In genomic region chr1:204172404-204173049, GRCh38 we compare ENCODE assay signal across 16 cellular contexts. TPM values are rescaled to one million over a fixed set of nuclear protein-coding genes. Genes with fewer than 3 reads are reported as not detected.
A peak's percentile ranks its signal among the peaks of the same experiment; 100 is the strongest.
DNase-seq lines count a peak whose midpoint lies in the region; ATAC-seq, FAIRE-seq and TF ChIP-seq lines count a peak whose summit lies in the region.
"Had no signal": no experiment of that assay in that cellular context is flagged by ENCODE, and none has a peak within 500 bp of the region (broad histone marks: within the 10 kb centered on the region; RNA-seq: fewer than 3 reads in every experiment).

No MANE protein-coding gene starts in this region.

- no peak for FAIRE-seq in keratinocyte (lab: Jason Lieb, UNC)
- no peak for FAIRE-seq in pancreas (lab: Jason Lieb, UNC)
- FAIRE-seq: GM19239 had no signal

- no peaks in the 10 kb centered on the region for H3K27me3 Mint-ChIP-seq in HFFc6 (ENCODE audit: insufficient read depth)
- no peaks in the 10 kb centered on the region for H3K27me3 Mint-ChIP-seq in stimulated activated naive CD8-positive, alpha-beta T cell treated with anti-CD3 and anti-CD28 coated beads, Interleukin-15, amount 100 ng/mL, for 72 hours
- H3K27me3 Mint-ChIP-seq in activated T-helper 1 cell treated with anti-CD3 and anti-CD28 coated beads, Interleukin-12 subunit alpha, Interleukin-12 subunit beta, Interleukin-2, Interleukin-4 antibody, amounts not matched to agents 30 ng/mL and 10 ng/mL and 1 ng/mL, durations not matched to agents 14 hours and 24 hours and 36 hours (ENCODE audit: insufficient read depth): no peaks in the 10 kb centered on the region

- H3K27ac Mint-ChIP-seq in HFFc6: peak overlapping the region; percentile 83
- H3K27ac Mint-ChIP-seq in stimulated activated naive CD8-positive, alpha-beta T cell treated with anti-CD3 and anti-CD28 coated beads, Interleukin-15, amount 100 ng/mL, for 72 hours: no peak overlapping the region
- H3K27ac Mint-ChIP-seq in activated T-helper 1 cell treated with anti-CD3 and anti-CD28 coated beads, Interleukin-12 subunit alpha, Interleukin-12 subunit beta, Interleukin-2, Interleukin-4 antibody, amounts not matched to agents 30 ng/mL and 10 ng/mL and 1 ng/mL, durations not matched to agents 14 hours and 24 hours and 36 hours: no peak overlapping the region

- BruUV-seq in PC-9 (replicated peaks; lab: Mats Ljungman, UMichigan): no TSS peak

- H3K27ac ChIP-seq in PC-9 (peak overlapping the region; percentile 88), keratinocyte (ENCODE audit: control insufficient read depth, insufficient read depth, low read length) (peak overlapping the region; percentile 10), pancreas (no peak overlapping the region)

- H3K9me1 ChIP-seq in keratinocyte (ENCODE audit: control insufficient read depth, extremely low read depth, insufficient read depth, low read length): no peaks in the 10 kb centered on the region

- peaks cover 17% of the 10 kb centered on the region for H3K9me3 Mint-ChIP-seq in HFFc6
- peaks cover 33 to 50% of the 10 kb centered on the region in 2 donors for H3K9me3 Mint-ChIP-seq in stimulated activated naive CD8-positive, alpha-beta T cell treated with anti-CD3 and anti-CD28 coated beads, Interleukin-15, amount 100 ng/mL, for 72 hours
- H3K9me3 Mint-ChIP-seq in activated T-helper 1 cell treated with anti-CD3 and anti-CD28 coated beads, Interleukin-12 subunit alpha, Interleukin-12 subunit beta, Interleukin-2, Interleukin-4 antibody, amounts not matched to agents 30 ng/mL and 10 ng/mL and 1 ng/mL, durations not matched to agents 14 hours and 24 hours and 36 hours: peaks cover 49% of the 10 kb centered on the region

- CTCF ChIA-PET in PC-9 (lab: Charles Lee): interaction anchor here (0.9 to 1.6 kb wide), 2 partner anchors 18 to 26 kb away, joined by 3 to 5 read pairs; no protein-coding TSS in a partner anchor

- H3K4me2 ChIP-seq in PC-9 (peak overlapping the region; percentile 37), keratinocyte (ENCODE audit: control insufficient read depth, extremely low read depth, insufficient read depth, low read depth, low read length) (no peak overlapping the region)

- peaks cover 34% of the 10 kb centered on the region for H3K79me2 ChIP-seq in PC-9 (ENCODE audit: low read depth)
- no peaks in the 10 kb centered on the region for H3K79me2 ChIP-seq in keratinocyte (ENCODE audit: control insufficient read depth, insufficient read depth, low read length)

- H3K36me3 ChIP-seq in PC-9 (ENCODE audit: low read depth) (peaks cover 10% of the 10 kb centered on the region; the same call in 1 of the 2 replicates), keratinocyte (ENCODE audit: control insufficient read depth in 2 of 2, extremely low read depth in 1 of 2, insufficient read depth in 2 of 2, low read length in 2 of 2) (no peaks in the 10 kb centered on the region), pancreas (no peaks in the 10 kb centered on the region)

- no peak overlapping the region for H3K9ac ChIP-seq in keratinocyte (ENCODE audit: control insufficient read depth, extremely low read depth, insufficient read depth, low read length)

- H3K4me3 Mint-ChIP-seq in HFFc6: no peak overlapping the region
- no peak overlapping the region for H3K4me3 Mint-ChIP-seq in stimulated activated naive CD8-positive, alpha-beta T cell treated with anti-CD3 and anti-CD28 coated beads, Interleukin-15, amount 100 ng/mL, for 72 hours
- no peak overlapping the region for H3K4me3 Mint-ChIP-seq in activated T-helper 1 cell treated with anti-CD3 and anti-CD28 coated beads, Interleukin-12 subunit alpha, Interleukin-12 subunit beta, Interleukin-2, Interleukin-4 antibody, amounts not matched to agents 30 ng/mL and 10 ng/mL and 1 ng/mL, durations not matched to agents 14 hours and 24 hours and 36 hours

- H2AFZ ChIP-seq in PC-9 (peak overlapping the region; percentile 63), keratinocyte (ENCODE audit: control insufficient read depth, low read length) (peak overlapping the region; percentile 25)

- 96 to 97% methylated on average over 2 of the region's 2 CpGs for WGBS in pancreas, 2 donors

- intact Hi-C loops in PC-9 (cut with micrococcal nuclease; ENCODE audit: unreplicated experiment): loop anchor here (2.0 to 5.0 kb wide), 2 partner anchors 18 to 335 kb away; no protein-coding TSS in a partner anchor
- intact Hi-C loops in activated T-helper 1 cell treated with anti-CD3 and anti-CD28 coated beads, Interleukin-12 subunit alpha, Interleukin-12 subunit beta, Interleukin-2, Interleukin-4 antibody, amounts not matched to agents 30 ng/mL and 10 ng/mL and 1 ng/mL, durations not matched to agents 14 hours and 24 hours and 36 hours (cut with micrococcal nuclease): no loop called here
- intact Hi-C loops in pancreas (cut with DNase I): no loop called here

- peaks cover 18% of the 10 kb centered on the region; the same call in 1 of the 2 replicates for H3K36me3 Mint-ChIP-seq in HFFc6 (ENCODE audit: low read depth)
- H3K36me3 Mint-ChIP-seq in activated T-helper 1 cell treated with anti-CD3 and anti-CD28 coated beads, Interleukin-12 subunit alpha, Interleukin-12 subunit beta, Interleukin-2, Interleukin-4 antibody, amounts not matched to agents 30 ng/mL and 10 ng/mL and 1 ng/mL, durations not matched to agents 14 hours and 24 hours and 36 hours (ENCODE audit: low read depth): peaks cover under 1% of the 10 kb centered on the region

- H3K4me3 ChIP-seq in PC-9: no peak overlapping the region
- H3K4me3 ChIP-seq in keratinocyte (ENCODE audit: control insufficient read depth in 2 of 3, extremely low read depth in 1 of 3, insufficient read depth in 2 of 3, low read depth in 1 of 3, low read length in 3 of 3): no peak overlapping the region
- no peak overlapping the region for H3K4me3 ChIP-seq in pancreas

- H3K27me3 ChIP-seq in PC-9 (ENCODE audit: insufficient read depth, low read depth): no peaks in the 10 kb centered on the region
- H3K27me3 ChIP-seq in keratinocyte (ENCODE audit: control insufficient read depth, extremely low read depth, insufficient read depth, low read length): no peaks in the 10 kb centered on the region
- H3K27me3 ChIP-seq in pancreas: no peaks in the 10 kb centered on the region

- no peak for ATAC-seq in stimulated activated naive CD8-positive, alpha-beta T cell treated with anti-CD3 and anti-CD28 coated beads, Interleukin-15, amount 100 ng/mL, for 72 hours
- no peak for ATAC-seq in pancreas

- POLR2A ChIA-PET in PC-9 (lab: Charles Lee; ENCODE audit: unreplicated experiment): interaction anchor here (0.6 kb wide), 3 partner anchors 140 to 302 kb away, joined by 5 to 9 read pairs (median 8); no protein-coding TSS in a partner anchor

- dilution Hi-C loops in keratinocyte (cut with MboI; ENCODE audit: extremely low pct_ligation_motif_present, low sequenced_read_pairs): no loop called here

- TF ChIP-seq CTCF in HFFc6 (IDR thresholded peaks at IDR 0.05): no peak
- TF ChIP-seq CTCF in PC-9 (conservative IDR thresholded peaks at IDR 0.05): no peak
- TF ChIP-seq CTCF in keratinocyte (optimal IDR thresholded peaks at IDR 0.05 in 1 of 3, IDR thresholded peaks at IDR 0.05 in 1 of 3, conservative IDR thresholded peaks at IDR 0.05 in 1 of 3; ENCODE audit: extremely low read depth in 1 of 3, insufficient read depth in 2 of 3, low read length in 3 of 3): no peak
- TF ChIP-seq CTCF in pancreas (IDR thresholded peaks at IDR 0.05): no peak

- H3K4me1 Mint-ChIP-seq in HFFc6 (ENCODE audit: low read depth): peaks cover 32% of the 10 kb centered on the region
- no peaks in the 10 kb centered on the region for H3K4me1 Mint-ChIP-seq in stimulated activated naive CD8-positive, alpha-beta T cell treated with anti-CD3 and anti-CD28 coated beads, Interleukin-15, amount 100 ng/mL, for 72 hours
- no peaks in the 10 kb centered on the region for H3K4me1 Mint-ChIP-seq in activated T-helper 1 cell treated with anti-CD3 and anti-CD28 coated beads, Interleukin-12 subunit alpha, Interleukin-12 subunit beta, Interleukin-2, Interleukin-4 antibody, amounts not matched to agents 30 ng/mL and 10 ng/mL and 1 ng/mL, durations not matched to agents 14 hours and 24 hours and 36 hours (ENCODE audit: low read depth)

- no peaks in the 10 kb centered on the region for H3K9me2 ChIP-seq in PC-9 (ENCODE audit: insufficient read depth)

- peaks cover 22% of the 10 kb centered on the region for H3F3A ChIP-seq in PC-9 (ENCODE audit: insufficient read depth, low read depth)

- H3K4me1 ChIP-seq in PC-9 (replicated peaks; ENCODE audit: insufficient read depth): peaks cover 61% of the 10 kb centered on the region
- H3K4me1 ChIP-seq in keratinocyte (ENCODE audit: control insufficient read depth, extremely low read depth, insufficient read depth, low read length): peaks cover 19% of the 10 kb centered on the region
- peaks cover 0 to 8% (median 0%) of the 10 kb centered on the region in 3 donors for H3K4me1 ChIP-seq in pancreas

- H3K9me3 ChIP-seq in PC-9 (ENCODE audit: insufficient read depth, low read depth) (peaks cover 24% of the 10 kb centered on the region), keratinocyte (ENCODE audit: control insufficient read depth, low read depth, low read length) (peaks cover 6% of the 10 kb centered on the region), pancreas (no peaks in the 10 kb centered on the region)

- H4K20me1 ChIP-seq in PC-9 (ENCODE audit: insufficient read depth) (no peaks in the 10 kb centered on the region), keratinocyte (ENCODE audit: control insufficient read depth, extremely low read depth, insufficient read depth, low read length) (no peaks in the 10 kb centered on the region)

- DNase-seq in HFFc6 (no peak), PC-9 (no peak), keratinocyte (ENCODE audit: low read depth, low spot score) (no peak), pancreas (no peak)
- no peak for DNase-seq in stimulated activated naive CD8-positive, alpha-beta T cell treated with anti-CD3 and anti-CD28 coated beads, Interleukin-15, amount 100 ng/mL, for 72 hours
- DNase-seq in activated T-helper 1 cell treated with anti-CD3 and anti-CD28 coated beads, Interleukin-12 subunit alpha, Interleukin-12 subunit beta, Interleukin-2, Interleukin-4 antibody, amounts not matched to agents 30 ng/mL and 10 ng/mL and 1 ng/mL, durations not matched to agents 14 hours and 24 hours and 36 hours (ENCODE audit: low spot score): no peak
- no peak for DNase-seq in stimulated activated CD4-positive, alpha-beta T cell treated with anti-CD3 and anti-CD28 coated beads, Interleukin-4, amount 100 ng/mL, for 1 hour
- DNase-seq: COR-L47, H7, NCI-H1105, NCI-H1694, NCI-H2107, NCI-H345 had no signal

RNA-seq across cellular contexts. Expression of gene REN, which starts 6.4 kb away (rescaled TPM):
- total RNA-seq in HFFc6 (2021; fragmentation: NEBNext Ultra II Directional; extraction: Animal tissue kit (Norgen Biotek cat#: 25700)): under 1 TPM in 5 of 6 experiments, not detected in 1; 0.17 to 0.39 (median 0.34) TPM
- total RNA-seq in PC-9 (2021) (0.81 TPM in 1 of 2 replicates, not detected in the other), pancreas (not detected)
- polyA plus RNA-seq in keratinocyte (0.05 TPM in 1 of 3 replicates, not detected in the others), pancreas (under 1 TPM in 1 of 2 donors, not detected in 1; 0.28 TPM)
- not detected for polyA plus RNA-seq in keratinocyte (2011; ENCODE audit: low read depth)
- polyA plus RNA-seq in keratinocyte (2011; cell fraction: cytosol; rRNA removed): not detected in 2 replicates
- polyA plus RNA-seq in keratinocyte (2011; cell fraction: nucleus; rRNA removed): not detected in 2 replicates
- 0.10 and 0.23 TPM in 2 replicates for polyA plus RNA-seq in keratinocyte (2012; ENCODE audit: low replicate concordance)
- polyA minus RNA-seq in keratinocyte: not detected in 3 replicates
- not detected for polyA minus RNA-seq in keratinocyte (2011; cell fraction: cytosol; rRNA and poly(A)+ RNA removed)
- polyA minus RNA-seq in keratinocyte (2011; cell fraction: nucleus; rRNA and poly(A)+ RNA removed): not detected in 2 replicates
- not detected in 2 replicates for total RNA-seq in activated T-helper 1 cell treated with anti-CD3 and anti-CD28 coated beads, Interleukin-12 subunit alpha, Interleukin-12 subunit beta, Interleukin-2, Interleukin-4 antibody, amounts not matched to agents 30 ng/mL and 10 ng/mL and 1 ng/mL, durations not matched to agents 14 hours and 24 hours and 36 hours
- total RNA-seq: H7, HT1080, LHCN-M2 had no signal

RNA-seq across cellular contexts. Expression of gene ETNK2, which starts 20.7 kb away (rescaled TPM):
- 1 to 10 TPM; 3.1 to 6.3 (median 3.9) TPM for total RNA-seq in HFFc6 (2021; fragmentation: NEBNext Ultra II Directional; extraction: Animal tissue kit (Norgen Biotek cat#: 25700))
- total RNA-seq in PC-9 (2021): 16.3 and 18.3 TPM in 2 replicates
- polyA plus RNA-seq in keratinocyte: 18.4 to 26.4 TPM (median 20.6 TPM) in 3 replicates
- polyA plus RNA-seq in keratinocyte (2011; ENCODE audit: low read depth): 7.3 TPM
- 19.2 and 20.8 TPM in 2 replicates for polyA plus RNA-seq in keratinocyte (2011; cell fraction: cytosol; rRNA removed)
- polyA plus RNA-seq in keratinocyte (2011; cell fraction: nucleus; rRNA removed): 10.1 and 10.9 TPM in 2 replicates
- 16.4 and 26.8 TPM in 2 replicates for polyA plus RNA-seq in keratinocyte (2012; ENCODE audit: low replicate concordance)
- polyA minus RNA-seq in keratinocyte: 27.4 to 45.1 TPM (median 31.4 TPM) in 3 replicates
- polyA minus RNA-seq in keratinocyte (2011; cell fraction: cytosol; rRNA and poly(A)+ RNA removed): 19.0 TPM
- 5.3 and 7.0 TPM in 2 replicates for polyA minus RNA-seq in keratinocyte (2011; cell fraction: nucleus; rRNA and poly(A)+ RNA removed)
- total RNA-seq in activated T-helper 1 cell treated with anti-CD3 and anti-CD28 coated beads, Interleukin-12 subunit alpha, Interleukin-12 subunit beta, Interleukin-2, Interleukin-4 antibody, amounts not matched to agents 30 ng/mL and 10 ng/mL and 1 ng/mL, durations not matched to agents 14 hours and 24 hours and 36 hours: 0.16 TPM in 1 of 2 replicates, not detected in the other
- total RNA-seq in pancreas: 1 to 10 TPM; 3.8 to 9.5 (median 6.9) TPM
- polyA plus RNA-seq in pancreas: 10 to 100 TPM in 1 of 2 donors, 1 to 10 TPM in 1; 5.4 to 15.5 TPM

RNA-seq across cellular contexts. Expression of gene KISS1, which starts 23.8 kb away (rescaled TPM):
- 1 to 10 TPM; 2.6 to 4.3 (median 3.6) TPM for total RNA-seq in HFFc6 (2021; fragmentation: NEBNext Ultra II Directional; extraction: Animal tissue kit (Norgen Biotek cat#: 25700))
- total RNA-seq in PC-9 (2021): 4.0 and 5.2 TPM in 2 replicates
- not detected in 3 replicates for polyA plus RNA-seq in keratinocyte
- polyA plus RNA-seq in keratinocyte (2011; ENCODE audit: low read depth): not detected
- polyA plus RNA-seq in keratinocyte (2011; cell fraction: cytosol; rRNA removed): not detected in 2 replicates
- not detected in 2 replicates for polyA plus RNA-seq in keratinocyte (2011; cell fraction: nucleus; rRNA removed)
- polyA plus RNA-seq in keratinocyte (2012; ENCODE audit: low replicate concordance): not detected in 2 replicates
- polyA minus RNA-seq in keratinocyte: not detected in 3 replicates
- polyA minus RNA-seq in keratinocyte (2011; cell fraction: cytosol; rRNA and poly(A)+ RNA removed): not detected
- not detected in 2 replicates for polyA minus RNA-seq in keratinocyte (2011; cell fraction: nucleus; rRNA and poly(A)+ RNA removed)
- not detected in 2 replicates for total RNA-seq in activated T-helper 1 cell treated with anti-CD3 and anti-CD28 coated beads, Interleukin-12 subunit alpha, Interleukin-12 subunit beta, Interleukin-2, Interleukin-4 antibody, amounts not matched to agents 30 ng/mL and 10 ng/mL and 1 ng/mL, durations not matched to agents 14 hours and 24 hours and 36 hours
- 1 to 10 TPM in 1 of 6 donors, under 1 TPM in 1, not detected in 4; 0.69 to 2.8 TPM for total RNA-seq in pancreas
- 1 to 10 TPM; 5.1 to 5.2 TPM for polyA plus RNA-seq in pancreas
- total RNA-seq: H7, HT1080, LHCN-M2 had no signal

RNA-seq across cellular contexts. Expression of gene GOLT1A, which starts 41.3 kb away (rescaled TPM):
- not detected for total RNA-seq in HFFc6 (2021; fragmentation: NEBNext Ultra II Directional; extraction: Animal tissue kit (Norgen Biotek cat#: 25700))
- total RNA-seq in PC-9 (2021): 18.7 and 22.8 TPM in 2 replicates
- 0.22 to 0.56 TPM (median 0.46 TPM) in 3 replicates for polyA plus RNA-seq in keratinocyte
- 0.41 TPM for polyA plus RNA-seq in keratinocyte (2011; ENCODE audit: low read depth)
- 0.39 and 1.0 TPM in 2 replicates for polyA plus RNA-seq in keratinocyte (2011; cell fraction: cytosol; rRNA removed)
- 0.17 TPM in 1 of 2 replicates, not detected in the other for polyA plus RNA-seq in keratinocyte (2011; cell fraction: nucleus; rRNA removed)
- polyA plus RNA-seq in keratinocyte (2012; ENCODE audit: low replicate concordance): 0.80 and 1.1 TPM in 2 replicates
- not detected in 3 replicates for polyA minus RNA-seq in keratinocyte
- polyA minus RNA-seq in keratinocyte (2011; cell fraction: cytosol; rRNA and poly(A)+ RNA removed): not detected
- polyA minus RNA-seq in keratinocyte (2011; cell fraction: nucleus; rRNA and poly(A)+ RNA removed): not detected in 2 replicates
- not detected in 2 replicates for total RNA-seq in activated T-helper 1 cell treated with anti-CD3 and anti-CD28 coated beads, Interleukin-12 subunit alpha, Interleukin-12 subunit beta, Interleukin-2, Interleukin-4 antibody, amounts not matched to agents 30 ng/mL and 10 ng/mL and 1 ng/mL, durations not matched to agents 14 hours and 24 hours and 36 hours
- total RNA-seq in pancreas: 1 to 10 TPM; 6.0 to 9.1 (median 7.4) TPM
- 10 to 100 TPM; 18.7 to 38.8 TPM for polyA plus RNA-seq in pancreas
- total RNA-seq: HT1080, LHCN-M2 had no signal

Comparison
In these comparisons a context has a peak if more than half of its experiments do, and no peak if none do; other contexts are left out.
1. H3K27ac ChIP-seq: peak in PC-9 (single experiment) and keratinocyte (single experiment); none in pancreas (0 of 4).